Comparison of ENCODE assay signal across 1 cellular context in the genomic region with DNA sequence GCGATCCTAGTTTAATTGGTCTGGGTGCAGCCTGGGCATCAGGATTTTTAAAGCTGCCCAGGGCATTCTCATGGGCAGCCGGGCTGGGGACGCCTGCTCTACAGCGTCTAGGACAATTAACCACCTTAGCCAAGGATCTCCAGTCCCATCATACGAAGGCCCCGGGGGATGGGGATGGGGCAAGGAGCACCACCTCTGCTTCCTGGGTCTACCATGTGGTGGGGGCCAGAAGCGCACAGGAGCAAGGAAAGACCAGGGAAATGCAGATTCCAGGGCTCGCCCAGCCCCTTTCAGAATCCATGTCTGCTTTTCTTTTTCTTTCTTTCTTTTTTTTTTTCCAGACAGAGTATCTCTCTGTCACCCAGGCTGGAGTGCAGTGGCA.
A peak's percentile ranks its signal among the peaks of the same experiment; 100 is the strongest.
TF ChIP-seq lines count a peak whose summit lies in the region.

No MANE protein-coding gene starts in this region.

TF ChIP-seq in HEK293, 187 proteins besides CTCF, POLR2A, EP300 and RAD21:
- 0 out of 2 replicates have a peak, but pooled peaks have one; percentile 1 for TF ChIP-seq ZNF423 (tag by site-specific recombination; IDR thresholded peaks at IDR 0.05)
- TF ChIP-seq, protein P1, sequence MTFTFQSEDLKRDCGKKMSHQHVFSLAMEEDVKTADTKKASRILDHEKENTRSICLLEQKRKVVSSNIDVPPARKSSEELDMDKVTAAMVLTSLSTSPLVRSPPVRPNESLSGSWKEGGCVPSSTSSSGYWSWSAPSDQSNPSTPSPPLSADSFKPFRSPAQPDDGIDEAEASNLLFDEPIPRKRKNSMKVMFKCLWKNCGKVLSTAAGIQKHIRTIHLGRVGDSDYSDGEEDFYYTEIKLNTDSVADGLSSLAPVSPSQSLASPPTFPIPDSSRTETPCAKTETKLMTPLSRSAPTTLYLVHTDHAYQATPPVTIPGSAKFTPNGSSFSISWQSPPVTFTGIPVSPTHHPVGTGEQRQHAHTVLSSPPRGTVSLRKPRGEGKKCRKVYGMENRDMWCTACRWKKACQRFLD (tag by site-specific recombination; IDR thresholded peaks at IDR 0.05): no peak
- TF ChIP-seq ZBTB20 (tag by site-specific recombination; IDR thresholded peaks at IDR 0.05): peak; percentile 94
